1 cellular context compared by ENCODE assay signal in the genomic region with DNA sequence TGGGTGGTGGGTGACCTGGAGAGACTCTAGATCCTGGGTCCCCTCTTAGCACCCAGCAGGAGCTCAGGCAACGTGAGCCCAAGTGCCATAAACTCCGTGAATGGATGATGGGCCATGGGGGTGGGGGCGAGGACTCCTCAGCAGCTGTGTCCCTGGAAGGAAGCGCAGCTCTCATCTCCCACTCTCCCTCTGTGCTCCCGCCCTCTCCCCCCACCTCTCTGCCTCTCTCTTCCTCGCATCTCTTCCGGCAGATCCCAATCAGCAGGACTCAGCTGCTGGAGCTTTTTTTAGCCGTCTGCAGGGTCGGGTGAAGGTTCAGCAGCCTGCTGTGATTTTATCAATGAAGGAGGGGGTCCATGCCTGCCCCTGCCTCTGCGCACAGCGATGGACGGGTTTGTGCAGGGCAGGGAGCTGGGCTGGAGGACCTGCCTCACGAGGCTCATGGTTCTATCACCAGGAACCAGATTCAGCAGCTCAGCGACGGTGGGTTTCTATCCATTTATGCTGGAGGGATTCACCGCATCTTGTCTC.
A peak's percentile ranks its signal among the peaks of the same experiment; 100 is the strongest.
TF ChIP-seq lines count a peak whose summit lies in the region.

No MANE protein-coding gene starts in this region.

TF ChIP-seq in GM12878, 131 proteins besides CTCF, POLR2A, EP300 and RAD21 (continued from another document):
- TF ChIP-seq, protein P1, sequence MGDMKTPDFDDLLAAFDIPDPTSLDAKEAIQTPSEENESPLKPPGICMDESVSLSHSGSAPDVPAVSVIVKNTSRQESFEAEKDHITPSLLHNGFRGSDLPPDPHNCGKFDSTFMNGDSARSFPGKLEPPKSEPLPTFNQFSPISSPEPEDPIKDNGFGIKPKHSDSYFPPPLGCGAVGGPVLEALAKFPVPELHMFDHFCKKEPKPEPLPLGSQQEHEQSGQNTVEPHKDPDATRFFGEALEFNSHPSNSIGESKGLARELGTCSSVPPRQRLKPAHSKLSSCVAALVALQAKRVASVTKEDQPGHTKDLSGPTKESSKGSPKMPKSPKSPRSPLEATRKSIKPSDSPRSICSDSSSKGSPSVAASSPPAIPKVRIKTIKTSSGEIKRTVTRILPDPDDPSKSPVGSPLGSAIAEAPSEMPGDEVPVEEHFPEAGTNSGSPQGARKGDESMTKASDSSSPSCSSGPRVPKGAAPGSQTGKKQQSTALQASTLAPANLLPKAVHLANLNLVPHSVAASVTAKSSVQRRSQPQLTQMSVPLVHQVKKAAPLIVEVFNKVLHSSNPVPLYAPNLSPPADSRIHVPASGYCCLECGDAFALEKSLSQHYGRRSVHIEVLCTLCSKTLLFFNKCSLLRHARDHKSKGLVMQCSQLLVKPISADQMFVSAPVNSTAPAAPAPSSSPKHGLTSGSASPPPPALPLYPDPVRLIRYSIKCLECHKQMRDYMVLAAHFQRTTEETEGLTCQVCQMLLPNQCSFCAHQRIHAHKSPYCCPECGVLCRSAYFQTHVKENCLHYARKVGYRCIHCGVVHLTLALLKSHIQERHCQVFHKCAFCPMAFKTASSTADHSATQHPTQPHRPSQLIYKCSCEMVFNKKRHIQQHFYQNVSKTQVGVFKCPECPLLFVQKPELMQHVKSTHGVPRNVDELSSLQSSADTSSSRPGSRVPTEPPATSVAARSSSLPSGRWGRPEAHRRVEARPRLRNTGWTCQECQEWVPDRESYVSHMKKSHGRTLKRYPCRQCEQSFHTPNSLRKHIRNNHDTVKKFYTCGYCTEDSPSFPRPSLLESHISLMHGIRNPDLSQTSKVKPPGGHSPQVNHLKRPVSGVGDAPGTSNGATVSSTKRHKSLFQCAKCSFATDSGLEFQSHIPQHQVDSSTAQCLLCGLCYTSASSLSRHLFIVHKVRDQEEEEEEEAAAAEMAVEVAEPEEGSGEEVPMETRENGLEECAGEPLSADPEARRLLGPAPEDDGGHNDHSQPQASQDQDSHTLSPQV (IDR thresholded peaks at IDR 0.05), result no peak
- TF ChIP-seq SMAD5 (IDR thresholded peaks at IDR 0.05; ENCODE audit: low read depth), result peak; percentile 64; the same call in 1 of the 2 replicates
- no peak for TF ChIP-seq WRNIP1 (IDR thresholded peaks at IDR 0.05; ENCODE audit: borderline replicate concordance, low read depth, low read length)
- no peak for TF ChIP-seq NR2C1 (IDR thresholded peaks at IDR 0.05)
- TF ChIP-seq, protein P2, sequence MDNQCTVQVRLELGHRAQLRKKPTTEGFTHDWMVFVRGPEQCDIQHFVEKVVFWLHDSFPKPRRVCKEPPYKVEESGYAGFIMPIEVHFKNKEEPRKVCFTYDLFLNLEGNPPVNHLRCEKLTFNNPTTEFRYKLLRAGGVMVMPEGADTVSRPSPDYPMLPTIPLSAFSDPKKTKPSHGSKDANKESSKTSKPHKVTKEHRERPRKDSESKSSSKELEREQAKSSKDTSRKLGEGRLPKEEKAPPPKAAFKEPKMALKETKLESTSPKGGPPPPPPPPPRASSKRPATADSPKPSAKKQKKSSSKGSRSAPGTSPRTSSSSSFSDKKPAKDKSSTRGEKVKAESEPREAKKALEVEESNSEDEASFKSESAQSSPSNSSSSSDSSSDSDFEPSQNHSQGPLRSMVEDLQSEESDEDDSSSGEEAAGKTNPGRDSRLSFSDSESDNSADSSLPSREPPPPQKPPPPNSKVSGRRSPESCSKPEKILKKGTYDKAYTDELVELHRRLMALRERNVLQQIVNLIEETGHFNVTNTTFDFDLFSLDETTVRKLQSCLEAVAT (IDR thresholded peaks at IDR 0.05), result 0 out of 2 replicates have a peak, but pooled peaks have one; percentile 14
- TF ChIP-seq, protein P3, sequence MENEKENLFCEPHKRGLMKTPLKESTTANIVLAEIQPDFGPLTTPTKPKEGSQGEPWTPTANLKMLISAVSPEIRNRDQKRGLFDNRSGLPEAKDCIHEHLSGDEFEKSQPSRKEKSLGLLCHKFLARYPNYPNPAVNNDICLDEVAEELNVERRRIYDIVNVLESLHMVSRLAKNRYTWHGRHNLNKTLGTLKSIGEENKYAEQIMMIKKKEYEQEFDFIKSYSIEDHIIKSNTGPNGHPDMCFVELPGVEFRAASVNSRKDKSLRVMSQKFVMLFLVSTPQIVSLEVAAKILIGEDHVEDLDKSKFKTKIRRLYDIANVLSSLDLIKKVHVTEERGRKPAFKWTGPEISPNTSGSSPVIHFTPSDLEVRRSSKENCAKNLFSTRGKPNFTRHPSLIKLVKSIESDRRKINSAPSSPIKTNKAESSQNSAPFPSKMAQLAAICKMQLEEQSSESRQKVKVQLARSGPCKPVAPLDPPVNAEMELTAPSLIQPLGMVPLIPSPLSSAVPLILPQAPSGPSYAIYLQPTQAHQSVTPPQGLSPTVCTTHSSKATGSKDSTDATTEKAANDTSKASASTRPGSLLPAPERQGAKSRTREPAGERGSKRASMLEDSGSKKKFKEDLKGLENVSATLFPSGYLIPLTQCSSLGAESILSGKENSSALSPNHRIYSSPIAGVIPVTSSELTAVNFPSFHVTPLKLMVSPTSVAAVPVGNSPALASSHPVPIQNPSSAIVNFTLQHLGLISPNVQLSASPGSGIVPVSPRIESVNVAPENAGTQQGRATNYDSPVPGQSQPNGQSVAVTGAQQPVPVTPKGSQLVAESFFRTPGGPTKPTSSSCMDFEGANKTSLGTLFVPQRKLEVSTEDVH (IDR thresholded peaks at IDR 0.05; ENCODE audit: low read depth, partially characterized antibody), result peak; percentile 17
